In genomic region chr1:64494659-64495058, GRCh38 we compare ENCODE assay signal across 19 cellular contexts. TPM values are rescaled to one million over a fixed set of nuclear protein-coding genes. Genes with fewer than 3 reads are reported as not detected.
DNase-seq lines count a peak whose midpoint lies in the region; ATAC-seq lines count a peak whose summit lies in the region.
"Had no signal": no experiment of that assay in that cellular context is flagged by ENCODE, and none has a peak within 500 bp of the region (broad histone marks: within the 10 kb centered on the region; RNA-seq: fewer than 3 reads in every experiment).

No MANE protein-coding gene starts in this region.

- H3K27me3 Mint-ChIP-seq in activated CD4-positive, alpha-beta T cell treated with anti-CD3 and anti-CD28 coated beads for 36 hours = peaks cover 2% of the 10 kb centered on the region
- H3K27me3 Mint-ChIP-seq in stimulated activated naive CD8-positive, alpha-beta T cell treated with anti-CD3 and anti-CD28 coated beads, Interleukin-15, amount 100 ng/mL, for 72 hours = no peaks in the 10 kb centered on the region

- no peaks in the 10 kb centered on the region for H3K27me3 ChIP-seq in iPS-15b (ENCODE audit: control insufficient read depth, insufficient read depth, low read length)
- H3K27me3 ChIP-seq: BE2C, SJCRH30 had no signal

- H3K36me3 Mint-ChIP-seq in activated CD4-positive, alpha-beta T cell treated with anti-CD3 and anti-CD28 coated beads for 36 hours (ENCODE audit: low read depth) = no peaks in the 10 kb centered on the region

- H3K4me1 ChIP-seq in iPS-15b (ENCODE audit: control insufficient read depth, insufficient read depth, low read length) = peaks cover 63% of the 10 kb centered on the region
- H3K4me1 ChIP-seq: BE2C had no signal

- H3K9me3 Mint-ChIP-seq in activated CD4-positive, alpha-beta T cell treated with anti-CD3 and anti-CD28 coated beads for 36 hours (ENCODE audit: low read depth) = no peaks in the 10 kb centered on the region
- H3K9me3 Mint-ChIP-seq in stimulated activated naive CD8-positive, alpha-beta T cell treated with anti-CD3 and anti-CD28 coated beads, Interleukin-15, amount 100 ng/mL, for 72 hours = no peaks in the 10 kb centered on the region
- H3K9me3 Mint-ChIP-seq: CD4-positive, alpha-beta T cell had no signal

- no peak overlapping the region for H3K9ac ChIP-seq in SK-N-MC (ENCODE audit: insufficient read length)
- H3K9ac ChIP-seq in iPS-15b (ENCODE audit: low read depth, low read length) = no peak overlapping the region

- H3K27ac ChIP-seq in SK-N-MC = peak overlapping the region; percentile 83
- H3K27ac ChIP-seq: 22Rv1, HL-60, RWPE1, SJCRH30 had no signal

- POLR2A ChIA-PET in activated CD4-positive, alpha-beta T cell treated with anti-CD3 and anti-CD28 coated beads for 36 hours (lab: Charles Lee) = no interaction called here

- peak; percentile 44 for ATAC-seq in activated CD4-positive, alpha-beta T cell treated with anti-CD3 and anti-CD28 coated beads for 36 hours
- ATAC-seq in stimulated activated naive CD8-positive, alpha-beta T cell treated with anti-CD3 and anti-CD28 coated beads, Interleukin-15, amount 100 ng/mL, for 72 hours = peak; percentile 93
- ATAC-seq: PC-3 had no signal

- no peak for DNase-seq in activated CD4-positive, alpha-beta T cell treated with anti-CD3 and anti-CD28 coated beads for 36 hours
- no peak for DNase-seq in activated CD4-positive, alpha-beta T cell treated with anti-CD3 and anti-CD28 coated beads, Interleukin-2, amount 50 U/mL, for 1 hour
- DNase-seq in SK-N-MC (ENCODE audit: low read depth, low spot score) (no peak), DMS 273 treated with DMSO at 0.1 percent for 48 hours (lab: John Stamatoyannopoulos, UW) (no peak), HUDEP-2 (lab: John Stamatoyannopoulos, UW; ENCODE audit: unreplicated experiment in 76 of 76) (no peak), SIG-M5 (lab: John Stamatoyannopoulos, UW) (no peak)
- peak in 1 of 2 donors; percentile 20 for DNase-seq in stimulated activated naive CD8-positive, alpha-beta T cell treated with anti-CD3 and anti-CD28 coated beads, Interleukin-15, amount 100 ng/mL, for 72 hours
- DNase-seq: BE2C; CD4-positive, alpha-beta T cell; KBM-7; NCI-H1417 treated with DMSO at 0.1 percent for 48 hours; NCI-H1930; NCI-H446 treated with DMSO at 0.1 percent for 48 hours; PC-3; SJCRH30 had no signal

- H3K9me3 ChIP-seq in SK-N-MC (ENCODE audit: low read depth, low read length) (no peaks in the 10 kb centered on the region), iPS-15b (ENCODE audit: control insufficient read depth, insufficient read depth, low read length) (no peaks in the 10 kb centered on the region)
- H3K9me3 ChIP-seq: BE2C, SJCRH30 had no signal

- H3K4me1 Mint-ChIP-seq in activated CD4-positive, alpha-beta T cell treated with anti-CD3 and anti-CD28 coated beads for 36 hours = peaks cover 20% of the 10 kb centered on the region
- H3K4me1 Mint-ChIP-seq in stimulated activated naive CD8-positive, alpha-beta T cell treated with anti-CD3 and anti-CD28 coated beads, Interleukin-15, amount 100 ng/mL, for 72 hours = peaks cover 38% of the 10 kb centered on the region

- no peak overlapping the region for H3K4me3 Mint-ChIP-seq in activated CD4-positive, alpha-beta T cell treated with anti-CD3 and anti-CD28 coated beads for 36 hours
- H3K4me3 Mint-ChIP-seq in stimulated activated naive CD8-positive, alpha-beta T cell treated with anti-CD3 and anti-CD28 coated beads, Interleukin-15, amount 100 ng/mL, for 72 hours = peak overlapping the region in 1 of 2 donors; percentile 19
- H3K4me3 Mint-ChIP-seq: CD4-positive, alpha-beta T cell had no signal

- CTCF ChIA-PET in activated CD4-positive, alpha-beta T cell treated with anti-CD3 and anti-CD28 coated beads for 36 hours (lab: Charles Lee) = interaction anchor here (0.6 to 1.2 kb wide), 3 partner anchors 9 to 569 kb away, joined by 3 read pairs; no protein-coding TSS in a partner anchor

- H3K36me3 ChIP-seq in SK-N-MC (ENCODE audit: insufficient read depth, low read length) (no peaks in the 10 kb centered on the region), iPS-15b (ENCODE audit: control insufficient read depth, insufficient read depth, low read length) (peaks cover 3% of the 10 kb centered on the region)
- H3K36me3 ChIP-seq: BE2C, SJCRH30 had no signal

- no peak overlapping the region for H3K27ac Mint-ChIP-seq in activated CD4-positive, alpha-beta T cell treated with anti-CD3 and anti-CD28 coated beads for 36 hours
- H3K27ac Mint-ChIP-seq in stimulated activated naive CD8-positive, alpha-beta T cell treated with anti-CD3 and anti-CD28 coated beads, Interleukin-15, amount 100 ng/mL, for 72 hours = no peak overlapping the region
- H3K27ac Mint-ChIP-seq: CD4-positive, alpha-beta T cell had no signal

- peak overlapping the region; percentile 60 for H3K4me3 ChIP-seq in SK-N-MC
- peak overlapping the region; percentile 23 for H3K4me3 ChIP-seq in iPS-15b (ENCODE audit: low read depth, low read length)
- H3K4me3 ChIP-seq: SJCRH30 had no signal

- intact Hi-C loops in activated CD4-positive, alpha-beta T cell treated with anti-CD3 and anti-CD28 coated beads for 36 hours (cut with DNase I, micrococcal nuclease) = no loop called here

RNA-seq across cellular contexts. Expression of gene CACHD1, which starts 24.7 kb away (rescaled TPM):
- 1 to 10 TPM; 1.9 to 2.3 TPM for total RNA-seq in activated CD4-positive, alpha-beta T cell treated with anti-CD3 and anti-CD28 coated beads for 36 hours
